31 cellular contexts compared by ENCODE assay signal in genomic region chr6:118206221-118206620, GRCh38.
DNase-seq lines count a peak whose midpoint lies in the region; ATAC-seq, FAIRE-seq and TF ChIP-seq lines count a peak whose summit lies in the region.
"Had no signal": no experiment of that assay in that cellular context is flagged by ENCODE, and none has a peak within 500 bp of the region (broad histone marks: within the 10 kb centered on the region; RNA-seq: fewer than 3 reads in every experiment).

No MANE protein-coding gene starts in this region.

- TF ChIP-seq POLR2A in tibial nerve (IDR thresholded peaks at IDR 0.05), result no peak

- FAIRE-seq in pancreas (lab: Jason Lieb, UNC), result no peak
- FAIRE-seq: A204.1, A549, D721Med had no signal

- TF ChIP-seq CTCF in A673 (conservative IDR thresholded peaks at IDR 0.05; ENCODE audit: low read depth, low read length) (no peak), pancreas (IDR thresholded peaks at IDR 0.05) (no peak), tibial nerve (IDR thresholded peaks at IDR 0.05) (no peak)

- no peak for TF ChIP-seq EP300 in tibial nerve (IDR thresholded peaks at IDR 0.05)

- H3K4me3 ChIP-seq in A673 (ENCODE audit: low read depth, low read length, poor library complexity, severe bottlenecking) (no peak overlapping the region), SK-N-MC (peak overlapping the region; percentile 25; the same call in 1 of the 2 replicates), pancreas (no peak overlapping the region), tibial nerve (no peak overlapping the region)
- H3K4me3 ChIP-seq: A549; BLaER1; BLaER1 treated with 17β-estradiol and CSF1 and Interleukin-3, amounts not matched to agents 10 nM and 100 nM had no signal

- DNase-seq in A673 (ENCODE audit: low spot score), result peak; percentile 46
- DNase-seq in SK-N-MC (ENCODE audit: low read depth, low spot score), result peak; percentile 91
- DNase-seq in pancreas, result no peak
- DNase-seq in tibial nerve (ENCODE audit: low spot score in 2 of 2), result no peak
- DNase-seq: 8988T; ACHN; AML-193; BE2C; C1 segment of cervical spinal cord; Caco-2; Calu3; CD4-positive, alpha-beta memory T cell; CD4-positive, alpha-beta T cell; CD4-positive, CD25-positive, alpha-beta regulatory T cell; CD8-positive, alpha-beta memory T cell; CD8-positive, alpha-beta T cell; COR-L47; DMS 273 treated with DMSO at 0.1 percent for 48 hours; DMS153; DMS53; DMS79; DMS79 treated with DMSO at 0.1 percent for 48 hours; DND-41; EL had no signal

- no peak overlapping the region for H3K9ac ChIP-seq in SK-N-MC (ENCODE audit: insufficient read length)
- H3K9ac ChIP-seq: BLaER1; BLaER1 treated with 17β-estradiol and CSF1 and Interleukin-3, amounts not matched to agents 10 nM and 100 nM had no signal

- H3K27ac ChIP-seq in A673 (ENCODE audit: low read depth, low read length, poor library complexity, severe bottlenecking) (no peak overlapping the region), SK-N-MC (peak overlapping the region; percentile 39), pancreas (no peak overlapping the region), tibial nerve (no peak overlapping the region)
- H3K27ac ChIP-seq: 22Rv1; A549; BLaER1; BLaER1 treated with 17β-estradiol and CSF1 and Interleukin-3, amounts not matched to agents 10 nM and 100 nM; C4-2B had no signal

- H3K4me1 ChIP-seq in A673 (ENCODE audit: insufficient read depth, low read length, poor library complexity, severe bottlenecking) (peaks cover 18% of the 10 kb centered on the region), pancreas (no peaks in the 10 kb centered on the region), tibial nerve (peaks cover 0 to 14% (median 4%) of the 10 kb centered on the region in 4 donors)
- H3K4me1 ChIP-seq: A549; BE2C; BLaER1; BLaER1 treated with 17β-estradiol and CSF1 and Interleukin-3, amounts not matched to agents 10 nM and 100 nM; Caco-2 had no signal

- WGBS in pancreas, 2 donors, result 58 to 83% methylated on average over 1 of the region's 1 CpG
- 48 to 51% methylated on average over 1 of the region's 1 CpG for WGBS in tibial nerve, 2 donors

- intact Hi-C loops in A673 (cut with micrococcal nuclease; ENCODE audit: unreplicated experiment), result no loop called here
- intact Hi-C loops in pancreas (cut with DNase I), result no loop called here

- H3K27me3 ChIP-seq in A673 (replicated peaks; ENCODE audit: insufficient read depth, low read depth, low read length, poor library complexity), result no peaks in the 10 kb centered on the region
- H3K27me3 ChIP-seq in pancreas, result no peaks in the 10 kb centered on the region
- no peaks in the 10 kb centered on the region for H3K27me3 ChIP-seq in tibial nerve
- H3K27me3 ChIP-seq: BE2C; BLaER1; BLaER1 treated with 17β-estradiol and CSF1 and Interleukin-3, amounts not matched to agents 10 nM and 100 nM had no signal

- ATAC-seq in pancreas, result no peak
- ATAC-seq: A549; CD8-positive, alpha-beta T cell had no signal

- H3K9me3 ChIP-seq in A673 (ENCODE audit: low read depth, low read length, poor library complexity, severe bottlenecking) (no peaks in the 10 kb centered on the region), SK-N-MC (ENCODE audit: low read depth, low read length) (no peaks in the 10 kb centered on the region), pancreas (no peaks in the 10 kb centered on the region), tibial nerve (no peaks in the 10 kb centered on the region)
- H3K9me3 ChIP-seq: A549; BE2C; BLaER1; BLaER1 treated with 17β-estradiol and CSF1 and Interleukin-3, amounts not matched to agents 10 nM and 100 nM; Caco-2 had no signal

- BruUV-seq in A673 (replicated peaks; lab: Mats Ljungman, UMichigan), result no TSS peak

- H3K36me3 ChIP-seq in A673 (ENCODE audit: insufficient read depth, low read length, poor library complexity, severe bottlenecking) (no peaks in the 10 kb centered on the region), SK-N-MC (ENCODE audit: insufficient read depth, low read length) (no peaks in the 10 kb centered on the region), pancreas (no peaks in the 10 kb centered on the region), tibial nerve (no peaks in the 10 kb centered on the region)
- H3K36me3 ChIP-seq: BE2C; BLaER1; BLaER1 treated with 17β-estradiol and CSF1 and Interleukin-3, amounts not matched to agents 10 nM and 100 nM had no signal

- POLR2A ChIA-PET in A673 (lab: Charles Lee; ENCODE audit: low non-redundant PET), result no interaction called here

- CTCF ChIA-PET in A673 (lab: Charles Lee), result no interaction called here

Comparison
In these comparisons a context has a peak if more than half of its experiments do, and no peak if none do; other contexts are left out.
1. DNase-seq: peak in A673 (single experiment) and SK-N-MC (single experiment); none in pancreas (0 of 6) and tibial nerve (0 of 2).